Comparison of ENCODE assay signal across 9 cellular contexts in genomic region chr1:63813829-63814277, GRCh38. TPM values are rescaled to one million over a fixed set of nuclear protein-coding genes. Genes with fewer than 3 reads are reported as not detected.
DNase-seq lines count a peak whose midpoint lies in the region; ATAC-seq, FAIRE-seq and TF ChIP-seq lines count a peak whose summit lies in the region.
"Had no signal": no experiment of that assay in that cellular context is flagged by ENCODE, and none has a peak within 500 bp of the region (broad histone marks: within the 10 kb centered on the region; RNA-seq: fewer than 3 reads in every experiment).

No MANE protein-coding gene starts in this region.

- ATAC-seq in GM21786 (IDR thresholded peaks at IDR 0.05; ENCODE audit: unreplicated experiment) (peak; percentile 81), HG03097 (IDR thresholded peaks at IDR 0.05; ENCODE audit: low FRiP score, unreplicated experiment) (no peak)

- peak; percentile 64 for DNase-seq in RCC 7860 (ENCODE audit: low spot score)
- DNase-seq in foreskin melanocyte, result peak; percentile 96
- no peak for DNase-seq in stomach
- DNase-seq in islet precursor cell, result no peak
- no peak for DNase-seq in urothelium cell line (ENCODE audit: low spot score)
- DNase-seq in mesenteric fat pad (ENCODE audit: low spot score), result no peak
- DNase-seq: MM.1S had no signal

- no peak for TF ChIP-seq POLR2A in stomach (IDR thresholded peaks at IDR 0.05)

- intact Hi-C loops in stomach (cut with DNase I; ENCODE audit: low total_unique reads), result no loop called here

- H3K36me3 ChIP-seq in stomach, result no peaks in the 10 kb centered on the region

- no peak for TF ChIP-seq EP300 in stomach (IDR thresholded peaks at IDR 0.05)

- TF ChIP-seq CTCF in stomach (IDR thresholded peaks at IDR 0.05), result no peak

- no peaks in the 10 kb centered on the region for H3K9me3 ChIP-seq in stomach

- H3K27ac ChIP-seq in stomach, result peak overlapping the region; percentile 17 to 71 (median 49)

- 16 to 36% (median 26%) methylated on average over 3 of the region's 3 CpGs for WGBS in stomach, 5 donors

- H3K4me1 ChIP-seq in stomach, result peaks cover 30 to 78% (median 66%) of the 10 kb centered on the region in 4 donors

- H3K27me3 ChIP-seq in stomach, result no peaks in the 10 kb centered on the region

- peak; percentile 92 for FAIRE-seq in RCC 7860 (lab: Jason Lieb, UNC)
- FAIRE-seq in urothelium cell line (lab: Jason Lieb, UNC), result no peak

- no peak overlapping the region for H3K4me3 ChIP-seq in stomach

RNA-seq across cellular contexts. Expression of gene ROR1, which starts 40.0 kb away (rescaled TPM):
- total RNA-seq in stomach (10 to 100 TPM; 14.5 to 37.3 (median 33.5) TPM), mesenteric fat pad (12.3 TPM)
- 1 to 10 TPM; 1.4 to 2.3 (median 2.2) TPM for polyA plus RNA-seq in stomach

Comparison
In these comparisons a context has a peak if more than half of its experiments do, and no peak if none do; other contexts are left out.
1. DNase-seq: peak in RCC 7860 (single experiment) and foreskin melanocyte (single experiment); none in stomach (single experiment), islet precursor cell (single experiment), urothelium cell line (single experiment) and mesenteric fat pad (single experiment).